ENCODE assay signal across 18 cellular contexts in genomic region chrY:8361715-8362114, GRCh38.
A peak's percentile ranks its signal among the peaks of the same experiment; 100 is the strongest.
DNase-seq lines count a peak whose midpoint lies in the region; ATAC-seq and TF ChIP-seq lines count a peak whose summit lies in the region.
"Had no signal": no experiment of that assay in that cellular context is flagged by ENCODE, and none has a peak within 500 bp of the region (broad histone marks: within the 10 kb centered on the region; RNA-seq: fewer than 3 reads in every experiment).

No MANE protein-coding gene starts in this region.

- no peaks in the 10 kb centered on the region for H3K36me3 Mint-ChIP-seq in activated T-helper 17 cell treated with anti-CD3 and anti-CD28 coated beads, Interleukin-2, amount 50 U/mL, for 72 hours (ENCODE audit: low read depth)
- H3K36me3 Mint-ChIP-seq: CD8-positive, alpha-beta T cell had no signal

- no peaks in the 10 kb centered on the region for H3K4me1 Mint-ChIP-seq in activated T-helper 17 cell treated with anti-CD3 and anti-CD28 coated beads, Interleukin-2, amount 50 U/mL, for 72 hours
- H3K4me1 Mint-ChIP-seq: B cell had no signal

- no peak for TF ChIP-seq POLR2A in breast epithelium (IDR thresholded peaks at IDR 0.05)

- H3K4me3 Mint-ChIP-seq in activated T-helper 17 cell treated with anti-CD3 and anti-CD28 coated beads, Interleukin-2, amount 50 U/mL, for 72 hours: no peak overlapping the region
- H3K4me3 Mint-ChIP-seq: B cell; CD4-positive, alpha-beta T cell; CD8-positive, alpha-beta T cell had no signal

- no peaks in the 10 kb centered on the region for H3K36me3 ChIP-seq in breast epithelium
- H3K36me3 ChIP-seq: BLaER1 treated with 17β-estradiol and CSF1 and Interleukin-3, amounts not matched to agents 10 nM and 100 nM had no signal

- no peaks in the 10 kb centered on the region for H3K27me3 Mint-ChIP-seq in activated T-helper 17 cell treated with anti-CD3 and anti-CD28 coated beads, Interleukin-2, amount 50 U/mL, for 72 hours
- H3K27me3 Mint-ChIP-seq: B cell; CD4-positive, alpha-beta T cell had no signal

- no peak for DNase-seq in activated CD4-positive, CD25-positive, alpha-beta regulatory T cell treated with anti-CD3 and anti-CD28 coated beads, Interleukin-2, amount 50 U/mL, for 72 hours
- DNase-seq in epithelial cell of prostate (ENCODE audit: low read depth, low spot score) (no peak), breast epithelium (ENCODE audit: low spot score in 2 of 2) (no peak), NAMALWA (ENCODE audit: low spot score) (no peak)
- DNase-seq: AML-193; Caco-2; Calu3; CD4-positive, alpha-beta T cell; CD8-positive, alpha-beta T cell; DMS79 treated with DMSO at 0.1 percent for 48 hours; GF-D8 had no signal

- TF ChIP-seq CTCF in breast epithelium (IDR thresholded peaks at IDR 0.05): no peak

- H3K27ac ChIP-seq in epithelial cell of prostate: peak overlapping the region; percentile 34
- H3K27ac ChIP-seq in breast epithelium: no peak overlapping the region
- H3K27ac ChIP-seq: 22Rv1; A549; BLaER1 treated with 17β-estradiol and CSF1 and Interleukin-3, amounts not matched to agents 10 nM and 100 nM; C4-2B had no signal

- no peaks in the 10 kb centered on the region for H3K9me3 Mint-ChIP-seq in activated T-helper 17 cell treated with anti-CD3 and anti-CD28 coated beads, Interleukin-2, amount 50 U/mL, for 72 hours
- H3K9me3 Mint-ChIP-seq: CD4-positive, alpha-beta T cell; CD8-positive, alpha-beta T cell had no signal

- intact Hi-C loops in breast epithelium (cut with DNase I; ENCODE audit: low total_unique reads): no loop called here

- no peak overlapping the region for H3K4me3 ChIP-seq in breast epithelium
- H3K4me3 ChIP-seq: A549; BLaER1 treated with 17β-estradiol and CSF1 and Interleukin-3, amounts not matched to agents 10 nM and 100 nM had no signal

- no peak overlapping the region for H3K27ac Mint-ChIP-seq in activated T-helper 17 cell treated with anti-CD3 and anti-CD28 coated beads, Interleukin-2, amount 50 U/mL, for 72 hours
- H3K27ac Mint-ChIP-seq: B cell; CD4-positive, alpha-beta T cell; CD8-positive, alpha-beta T cell had no signal

- no peaks in the 10 kb centered on the region for H3K9me3 ChIP-seq in breast epithelium
- H3K9me3 ChIP-seq: A549; BLaER1 treated with 17β-estradiol and CSF1 and Interleukin-3, amounts not matched to agents 10 nM and 100 nM; Caco-2 had no signal

- no peaks in the 10 kb centered on the region for H3K4me1 ChIP-seq in breast epithelium
- H3K4me1 ChIP-seq: A549; BLaER1 treated with 17β-estradiol and CSF1 and Interleukin-3, amounts not matched to agents 10 nM and 100 nM; Caco-2 had no signal

- ATAC-seq in activated CD4-positive, CD25-positive, alpha-beta regulatory T cell treated with anti-CD3 and anti-CD28 coated beads, Interleukin-2, amount 50 U/mL, for 24 hours: peak; percentile 55 to 68
- peak; percentile 84 for ATAC-seq in activated T-helper 17 cell treated with anti-CD3 and anti-CD28 coated beads, Interleukin-2, amount 50 U/mL, for 72 hours (replicated peaks)
- ATAC-seq: A549; CD8-positive, alpha-beta T cell had no signal

- no peaks in the 10 kb centered on the region for H3K27me3 ChIP-seq in breast epithelium
- H3K27me3 ChIP-seq: BLaER1 treated with 17β-estradiol and CSF1 and Interleukin-3, amounts not matched to agents 10 nM and 100 nM had no signal
